In the genomic region with DNA sequence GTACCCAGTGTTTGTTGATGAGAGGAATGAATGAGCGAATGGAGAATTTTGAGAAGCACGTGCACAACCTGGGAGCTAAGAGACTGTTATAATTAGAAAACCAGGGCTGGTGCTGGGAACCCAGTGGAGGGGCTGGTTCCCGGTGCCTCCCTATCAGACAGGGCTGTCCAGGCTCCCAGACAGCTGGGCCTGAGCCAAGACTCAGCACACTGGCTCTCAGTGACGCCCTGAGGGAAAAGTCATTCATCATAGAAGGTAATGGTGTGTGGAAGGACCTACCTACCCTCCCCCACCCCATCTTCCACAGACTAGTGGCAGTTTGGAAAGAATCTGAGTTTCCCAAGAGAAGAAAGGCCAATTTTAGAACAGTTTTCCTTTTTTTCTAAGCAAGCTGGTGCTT, we compare ENCODE assay signal across 17 cellular contexts. TPM values are rescaled to one million over a fixed set of nuclear protein-coding genes. Genes with fewer than 3 reads are reported as not detected.
DNase-seq lines count a peak whose midpoint lies in the region; ATAC-seq and TF ChIP-seq lines count a peak whose summit lies in the region.
"Had no signal": no experiment of that assay in that cellular context is flagged by ENCODE, and none has a peak within 500 bp of the region (broad histone marks: within the 10 kb centered on the region; RNA-seq: fewer than 3 reads in every experiment).

No MANE protein-coding gene starts in this region.

- POLR2A ChIA-PET in SK-N-SH (lab: Yijun Ruan, JAX): no interaction called here
- POLR2A ChIA-PET in CD8-positive, alpha-beta memory T cell (lab: Charles Lee): no interaction called here

- TF ChIP-seq RAD21 in SK-N-SH (IDR thresholded peaks at IDR 0.05; ENCODE audit: low read length): no peak

- H3K4me1 Mint-ChIP-seq in CD8-positive, alpha-beta memory T cell: no peaks in the 10 kb centered on the region
- H3K4me1 Mint-ChIP-seq: activated naive CD4-positive, alpha-beta T cell treated with anti-CD3 and anti-CD28 coated beads, Interleukin-2, amount 10 ng/mL, durations not matched to agents 7 days and 5 days; CD4-positive, CD25-positive, alpha-beta regulatory T cell had no signal

- H3K9me3 ChIP-seq in SK-N-SH (no peaks in the 10 kb centered on the region), right atrium auricular region (no peaks in the 10 kb centered on the region), tibial artery (no peaks in the 10 kb centered on the region)
- no peaks in the 10 kb centered on the region for H3K9me3 ChIP-seq in CD8-positive, alpha-beta memory T cell (ENCODE audit: low read length)

- H3K4me3 Mint-ChIP-seq in CD8-positive, alpha-beta memory T cell: no peak overlapping the region
- H3K4me3 Mint-ChIP-seq: activated naive CD4-positive, alpha-beta T cell treated with anti-CD3 and anti-CD28 coated beads, Interleukin-2, amount 10 ng/mL, durations not matched to agents 7 days and 5 days; CD4-positive, CD25-positive, alpha-beta regulatory T cell; type B pancreatic cell had no signal

- DNase-seq in NCI-H1105 (lab: John Stamatoyannopoulos, UW) (peak; percentile 62), SK-N-SH (peak; percentile 55), right atrium auricular region (ENCODE audit: low spot score) (peak; percentile 72), tibial artery (peak; percentile 69 to 96), hippocampal formation (lab: John Stamatoyannopoulos, UW) (no peak)
- DNase-seq in CD8-positive, alpha-beta memory T cell: no peak
- DNase-seq: activated CD4-positive, CD25-positive, alpha-beta regulatory T cell; activated CD8-positive, alpha-beta memory T cell treated with anti-CD3 and anti-CD28 coated beads, Interleukin-2, amount 50 U/mL, for 4 hours; activated naive CD4-positive, alpha-beta T cell treated with anti-CD3 and anti-CD28 coated beads, Interleukin-2, amount 10 ng/mL, durations not matched to agents 7 days and 5 days; CD4-positive, CD25-positive, alpha-beta regulatory T cell; central memory CD4-positive, alpha-beta T cell; NCI-H510A; PC-3; posterior cingulate gyrus had no signal

- H3K36me3 ChIP-seq in SK-N-SH (replicated peaks in 1 of 2; ENCODE audit: control insufficient read depth in 1 of 2, insufficient read depth in 2 of 2, low read length in 1 of 2) (no peaks in the 10 kb centered on the region), right atrium auricular region (no peaks in the 10 kb centered on the region), tibial artery (no peaks in the 10 kb centered on the region)
- no peaks in the 10 kb centered on the region for H3K36me3 ChIP-seq in CD8-positive, alpha-beta memory T cell (ENCODE audit: insufficient read depth, low read length)

- CTCF ChIA-PET in SK-N-SH (lab: Yijun Ruan, JAX): interaction anchor here (1.3 to 1.9 kb wide), 3 partner anchors 56 to 365 kb away, joined by 4 to 5 read pairs (median 5); no protein-coding TSS in a partner anchor
- CTCF ChIA-PET in CD8-positive, alpha-beta memory T cell (lab: Charles Lee): no interaction called here

- H3K27ac Mint-ChIP-seq in CD8-positive, alpha-beta memory T cell: peak overlapping the region in 1 of 8 donors; percentile 34
- H3K27ac Mint-ChIP-seq: activated naive CD4-positive, alpha-beta T cell treated with anti-CD3 and anti-CD28 coated beads, Interleukin-2, amount 10 ng/mL, durations not matched to agents 7 days and 5 days; CD4-positive, CD25-positive, alpha-beta regulatory T cell; type B pancreatic cell had no signal

- H3K4me3 ChIP-seq in SK-N-SH (ENCODE audit: low read depth in 2 of 2, low read length in 1 of 2) (no peak overlapping the region), right atrium auricular region (no peak overlapping the region), tibial artery (no peak overlapping the region)
- H3K4me3 ChIP-seq in CD8-positive, alpha-beta memory T cell (ENCODE audit: low read length): no peak overlapping the region

- H3K27ac ChIP-seq in SK-N-SH (ENCODE audit: low read depth in 2 of 2, low read length in 1 of 2) (no peak overlapping the region), right atrium auricular region (peak overlapping the region; percentile 65 to 88), tibial artery (peak overlapping the region; percentile 79 to 86)
- H3K27ac ChIP-seq in CD8-positive, alpha-beta memory T cell (ENCODE audit: low read depth, low read length): no peak overlapping the region

- H2AFZ ChIP-seq in SK-N-SH (ENCODE audit: low read depth): no peak overlapping the region

- no peak overlapping the region for H3K4me2 ChIP-seq in SK-N-SH

- peaks cover 2 to 17% of the 10 kb centered on the region in 2 donors for H3K27me3 Mint-ChIP-seq in CD8-positive, alpha-beta memory T cell

- intact Hi-C loops in tibial artery (cut with DNase I; ENCODE audit: low total_unique reads): no loop called here

- TF ChIP-seq EP300 in SK-N-SH (IDR thresholded peaks at IDR 0.05; ENCODE audit: borderline replicate concordance in 1 of 2, low read depth in 1 of 2, low read length in 1 of 2): no peak

- H3K9ac ChIP-seq in SK-N-SH: no peak overlapping the region

- 0% methylated on average over 3 of the region's 4 CpGs for WGBS in SK-N-SH (ENCODE audit: low lambda C conversion rate)

- H3K36me3 Mint-ChIP-seq in CD8-positive, alpha-beta memory T cell: no peaks in the 10 kb centered on the region
- H3K36me3 Mint-ChIP-seq: activated naive CD4-positive, alpha-beta T cell treated with anti-CD3 and anti-CD28 coated beads, Interleukin-2, amount 10 ng/mL, durations not matched to agents 7 days and 5 days; CD4-positive, CD25-positive, alpha-beta regulatory T cell; type B pancreatic cell had no signal

- H3K4me1 ChIP-seq in SK-N-SH (ENCODE audit: control insufficient read depth in 1 of 2, insufficient read depth in 2 of 2, low read depth in 1 of 2, low read length in 1 of 2) (peaks cover 0 to 10% of the 10 kb centered on the region in 2 experiments; a peak in 1 of 4 replicates), right atrium auricular region (peaks cover 0 to 25% of the 10 kb centered on the region in 2 donors), tibial artery (peaks cover 0 to 58% (median 39%) of the 10 kb centered on the region in 4 donors)
- no peaks in the 10 kb centered on the region for H3K4me1 ChIP-seq in CD8-positive, alpha-beta memory T cell (ENCODE audit: insufficient read depth, low read length)

- no peaks in the 10 kb centered on the region for H3K9me2 ChIP-seq in SK-N-SH

- H3K27me3 ChIP-seq in SK-N-SH (ENCODE audit: insufficient read depth): peaks cover 73% of the 10 kb centered on the region
- no peaks in the 10 kb centered on the region for H3K27me3 ChIP-seq in right atrium auricular region
- no peaks in the 10 kb centered on the region for H3K27me3 ChIP-seq in tibial artery
- H3K27me3 ChIP-seq in CD8-positive, alpha-beta memory T cell (ENCODE audit: insufficient read depth, low read length, poor library complexity, severe bottlenecking): no peaks in the 10 kb centered on the region

- no peaks in the 10 kb centered on the region for H3K9me3 Mint-ChIP-seq in CD8-positive, alpha-beta memory T cell
- H3K9me3 Mint-ChIP-seq: activated naive CD4-positive, alpha-beta T cell treated with anti-CD3 and anti-CD28 coated beads, Interleukin-2, amount 10 ng/mL, durations not matched to agents 7 days and 5 days; CD4-positive, CD25-positive, alpha-beta regulatory T cell; type B pancreatic cell had no signal

- H3F3A ChIP-seq in SK-N-SH (replicated peaks; ENCODE audit: insufficient read depth): no peaks in the 10 kb centered on the region

- TF ChIP-seq CTCF in SK-N-SH (IDR thresholded peaks at IDR 0.05) (no peak), right atrium auricular region (IDR thresholded peaks at IDR 0.05) (no peak), tibial artery (IDR thresholded peaks at IDR 0.05) (no peak)

- no peaks in the 10 kb centered on the region for H3K79me2 ChIP-seq in SK-N-SH (ENCODE audit: insufficient read depth)

- H4K20me1 ChIP-seq in SK-N-SH (ENCODE audit: insufficient read depth): no peaks in the 10 kb centered on the region

- ATAC-seq in GM21786 (IDR thresholded peaks at IDR 0.05; ENCODE audit: unreplicated experiment): no peak
- ATAC-seq: PC-3 had no signal

TF ChIP-seq in SK-N-SH, 30 proteins besides CTCF, POLR2A, EP300 and RAD21 (continues in another document):
- TF ChIP-seq, protein P1, sequence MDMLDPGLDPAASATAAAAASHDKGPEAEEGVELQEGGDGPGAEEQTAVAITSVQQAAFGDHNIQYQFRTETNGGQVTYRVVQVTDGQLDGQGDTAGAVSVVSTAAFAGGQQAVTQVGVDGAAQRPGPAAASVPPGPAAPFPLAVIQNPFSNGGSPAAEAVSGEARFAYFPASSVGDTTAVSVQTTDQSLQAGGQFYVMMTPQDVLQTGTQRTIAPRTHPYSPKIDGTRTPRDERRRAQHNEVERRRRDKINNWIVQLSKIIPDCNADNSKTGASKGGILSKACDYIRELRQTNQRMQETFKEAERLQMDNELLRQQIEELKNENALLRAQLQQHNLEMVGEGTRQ (IDR thresholded peaks at IDR 0.05; ENCODE audit: borderline replicate concordance, low read depth, low read length): no peak
- TF ChIP-seq, protein P2, sequence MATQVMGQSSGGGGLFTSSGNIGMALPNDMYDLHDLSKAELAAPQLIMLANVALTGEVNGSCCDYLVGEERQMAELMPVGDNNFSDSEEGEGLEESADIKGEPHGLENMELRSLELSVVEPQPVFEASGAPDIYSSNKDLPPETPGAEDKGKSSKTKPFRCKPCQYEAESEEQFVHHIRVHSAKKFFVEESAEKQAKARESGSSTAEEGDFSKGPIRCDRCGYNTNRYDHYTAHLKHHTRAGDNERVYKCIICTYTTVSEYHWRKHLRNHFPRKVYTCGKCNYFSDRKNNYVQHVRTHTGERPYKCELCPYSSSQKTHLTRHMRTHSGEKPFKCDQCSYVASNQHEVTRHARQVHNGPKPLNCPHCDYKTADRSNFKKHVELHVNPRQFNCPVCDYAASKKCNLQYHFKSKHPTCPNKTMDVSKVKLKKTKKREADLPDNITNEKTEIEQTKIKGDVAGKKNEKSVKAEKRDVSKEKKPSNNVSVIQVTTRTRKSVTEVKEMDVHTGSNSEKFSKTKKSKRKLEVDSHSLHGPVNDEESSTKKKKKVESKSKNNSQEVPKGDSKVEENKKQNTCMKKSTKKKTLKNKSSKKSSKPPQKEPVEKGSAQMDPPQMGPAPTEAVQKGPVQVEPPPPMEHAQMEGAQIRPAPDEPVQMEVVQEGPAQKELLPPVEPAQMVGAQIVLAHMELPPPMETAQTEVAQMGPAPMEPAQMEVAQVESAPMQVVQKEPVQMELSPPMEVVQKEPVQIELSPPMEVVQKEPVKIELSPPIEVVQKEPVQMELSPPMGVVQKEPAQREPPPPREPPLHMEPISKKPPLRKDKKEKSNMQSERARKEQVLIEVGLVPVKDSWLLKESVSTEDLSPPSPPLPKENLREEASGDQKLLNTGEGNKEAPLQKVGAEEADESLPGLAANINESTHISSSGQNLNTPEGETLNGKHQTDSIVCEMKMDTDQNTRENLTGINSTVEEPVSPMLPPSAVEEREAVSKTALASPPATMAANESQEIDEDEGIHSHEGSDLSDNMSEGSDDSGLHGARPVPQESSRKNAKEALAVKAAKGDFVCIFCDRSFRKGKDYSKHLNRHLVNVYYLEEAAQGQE (IDR thresholded peaks at IDR 0.05; ENCODE audit: low read depth, low read length): no peak

RNA-seq across cellular contexts. Expression of a gene that starts 34.7 kb away (rescaled TPM):
- polyA plus RNA-seq in SK-N-SH (2012; rRNA removed): not detected in 2 replicates
- not detected in 2 replicates for polyA plus RNA-seq in SK-N-SH (2012; cell fraction: cytosol; rRNA removed)
- polyA plus RNA-seq in SK-N-SH (2012; cell fraction: nucleus; rRNA removed): not detected in 2 replicates
- 100 to 1,000 TPM in 1 of 2 donors, 10 to 100 TPM in 1; 74.6 to 166 TPM for total RNA-seq in right atrium auricular region
- total RNA-seq in CD8-positive, alpha-beta memory T cell: not detected
- not detected for polyA plus RNA-seq in CD8-positive, alpha-beta memory T cell
- total RNA-seq: CD4-positive, CD25-positive, alpha-beta regulatory T cell; PC-3; T-helper 1 cell treated with Interleukin-12 subunit alpha and Interleukin-12 subunit beta and Interleukin-4 antibody, amounts not matched to agents 30 ng/mL and 1 ng/mL, for 36 hours had no signal
- polyA plus RNA-seq: CD4-positive, CD25-positive, alpha-beta regulatory T cell had no signal

Comparison
In these comparisons a context has a peak if more than half of its experiments do, and no peak if none do; other contexts are left out.
1. DNase-seq: peak in NCI-H1105 (single experiment), SK-N-SH (single experiment), right atrium auricular region (single experiment) and tibial artery (2 of 2); none in CD8-positive, alpha-beta memory T cell (0 of 5) and hippocampal formation (0 of 2).
2. H3K27ac ChIP-seq: peak in right atrium auricular region (2 of 2) and tibial artery (2 of 2); none in SK-N-SH (0 of 2) and CD8-positive, alpha-beta memory T cell (single experiment).
3. RNA of a gene that starts 34.7 kb away (total RNA-seq): 74.6 to 166 TPM in right atrium auricular region; not detected in CD8-positive, alpha-beta memory T cell; every median in the first group is over 10 times any median in the second.